10 cellular contexts compared by ENCODE assay signal in the genomic region with DNA sequence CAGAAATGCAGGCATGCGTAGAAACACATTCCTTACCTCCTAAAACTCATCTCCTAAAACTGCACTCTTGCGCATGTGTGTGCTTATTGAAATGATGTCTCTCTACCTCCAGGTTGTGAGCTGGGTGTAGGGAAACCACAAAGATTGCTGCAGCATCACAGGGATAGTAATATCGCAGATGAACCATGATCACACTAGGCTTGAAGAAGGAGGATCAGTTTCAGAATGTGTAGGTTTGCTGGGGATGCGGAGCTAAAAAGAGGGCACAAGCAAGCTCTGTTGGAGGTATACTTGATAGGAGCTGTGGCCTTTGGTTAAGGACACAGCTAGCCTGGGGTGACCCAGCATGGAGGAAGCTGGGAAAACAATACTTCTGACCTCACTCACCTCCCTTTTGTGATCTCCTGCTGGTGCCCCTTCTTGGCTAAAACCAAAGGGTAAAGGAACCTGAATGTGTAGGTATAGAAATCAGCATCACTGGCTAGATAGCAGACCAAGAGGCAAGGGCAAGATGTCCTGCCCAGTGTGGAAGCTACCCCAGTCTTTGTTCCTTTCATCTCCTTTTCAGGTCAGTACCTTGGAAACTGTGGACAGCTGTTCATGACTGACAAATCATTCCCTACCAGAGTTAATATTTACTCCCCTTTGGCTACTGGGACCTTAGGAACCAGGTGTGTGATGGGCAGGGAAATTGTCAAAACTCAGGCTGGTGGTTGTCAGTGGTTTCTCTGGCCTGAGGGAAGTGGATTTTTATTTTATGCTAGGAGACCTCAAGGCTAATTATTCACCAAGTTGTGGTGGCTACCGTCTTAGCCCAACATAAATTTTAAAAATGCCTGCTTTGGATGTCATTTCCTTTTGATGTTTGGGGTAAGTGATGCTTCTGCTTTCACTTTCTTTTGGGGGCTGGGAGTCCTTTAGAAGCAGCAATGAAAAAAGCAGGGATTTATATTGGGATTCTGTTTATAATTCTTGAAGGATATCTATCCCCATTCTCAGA.
DNase-seq lines count a peak whose midpoint lies in the region; ATAC-seq, FAIRE-seq and TF ChIP-seq lines count a peak whose summit lies in the region.
"Had no signal": no experiment of that assay in that cellular context is flagged by ENCODE, and none has a peak within 500 bp of the region (broad histone marks: within the 10 kb centered on the region; RNA-seq: fewer than 3 reads in every experiment).

No MANE protein-coding gene starts in this region.

- H3K36me3 Mint-ChIP-seq in progenitor cell of endocrine pancreas (ENCODE audit: insufficient read depth) (peaks cover 9% of the 10 kb centered on the region), nephron progenitor cell (ENCODE audit: low read depth) (peaks cover 43% of the 10 kb centered on the region)

- H3K4me3 Mint-ChIP-seq in progenitor cell of endocrine pancreas (ENCODE audit: low read depth) (peak overlapping the region; percentile 22), nephron progenitor cell (no peak overlapping the region)

- H3K4me1 ChIP-seq in OCI-LY3 (ENCODE audit: low read length), result peaks cover 76% of the 10 kb centered on the region
- peaks cover 6% of the 10 kb centered on the region for H3K4me1 ChIP-seq in upper lobe of right lung

- ATAC-seq in HG02852 (IDR thresholded peaks at IDR 0.05; ENCODE audit: unreplicated experiment), result peak; percentile 56
- no peak for ATAC-seq in upper lobe of right lung
- ATAC-seq: SK-N-SH treated with all-trans-retinoic acid at 6 μM for 48 hours had no signal

- H3K27me3 Mint-ChIP-seq in progenitor cell of endocrine pancreas (no peaks in the 10 kb centered on the region), nephron progenitor cell (ENCODE audit: low read depth, poor library complexity) (peaks cover 3% of the 10 kb centered on the region)

- intact Hi-C loops in upper lobe of right lung (cut with DNase I), result no loop called here

- H2AFZ ChIP-seq in OCI-LY3 (ENCODE audit: low read depth, low read length), result no peak overlapping the region

- no peaks in the 10 kb centered on the region for H4K20me1 ChIP-seq in OCI-LY3 (ENCODE audit: insufficient read depth, low read length)

- H3K79me2 ChIP-seq in OCI-LY3 (ENCODE audit: low read length), result no peaks in the 10 kb centered on the region

- H3K27ac Mint-ChIP-seq in progenitor cell of endocrine pancreas, result peak overlapping the region; percentile 37
- no peak overlapping the region for H3K27ac Mint-ChIP-seq in nephron progenitor cell

- peak overlapping the region; percentile 48 for H3K9ac ChIP-seq in OCI-LY3 (ENCODE audit: low read length)

- H3K27me3 ChIP-seq in OCI-LY3 (ENCODE audit: low read depth, low read length) (no peaks in the 10 kb centered on the region), upper lobe of right lung (no peaks in the 10 kb centered on the region)

- peaks cover 56% of the 10 kb centered on the region for H3K4me1 Mint-ChIP-seq in progenitor cell of endocrine pancreas (ENCODE audit: low read depth)
- peaks cover 22% of the 10 kb centered on the region for H3K4me1 Mint-ChIP-seq in nephron progenitor cell

- H3K9me3 ChIP-seq in OCI-LY3 (ENCODE audit: insufficient read depth, low read length) (no peaks in the 10 kb centered on the region), upper lobe of right lung (no peaks in the 10 kb centered on the region)

- H3K4me2 ChIP-seq in OCI-LY3 (ENCODE audit: low read length), result peak overlapping the region; percentile 88

- H3K36me3 ChIP-seq in OCI-LY3 (replicated peaks; ENCODE audit: low read depth, low read length) (peaks cover 14% of the 10 kb centered on the region), upper lobe of right lung (no peaks in the 10 kb centered on the region)

- no peak for DNase-seq in GM19239 (ENCODE audit: insufficient read length, low spot score)
- no peak for DNase-seq in progenitor cell of endocrine pancreas (ENCODE audit: low spot score, unreplicated experiment)
- no peak for DNase-seq in nephron progenitor cell
- no peak for DNase-seq in iPS-NIHi11 (ENCODE audit: low spot score)
- no peak for DNase-seq in upper lobe of right lung
- DNase-seq: caudate nucleus had no signal

- peaks cover 4% of the 10 kb centered on the region for H3K9me3 Mint-ChIP-seq in progenitor cell of endocrine pancreas (ENCODE audit: low read depth)
- H3K9me3 Mint-ChIP-seq in nephron progenitor cell, result peaks cover 10% of the 10 kb centered on the region

- peak overlapping the region; percentile 65 for H3K4me3 ChIP-seq in OCI-LY3 (ENCODE audit: low read length)
- no peak overlapping the region for H3K4me3 ChIP-seq in upper lobe of right lung

- FAIRE-seq in GM19239 (lab: Jason Lieb, UNC), result peak; percentile 95
- FAIRE-seq: keratinocyte had no signal

- H3K27ac ChIP-seq in OCI-LY3 (ENCODE audit: low read length), result peak overlapping the region; percentile 63
- H3K27ac ChIP-seq in upper lobe of right lung, result no peak overlapping the region

- TF ChIP-seq CTCF in OCI-LY3 (IDR thresholded peaks at IDR 0.05; ENCODE audit: low read depth, low read length), result 0 out of 2 replicates have a peak, but pooled peaks have one; percentile 2
- TF ChIP-seq CTCF in progenitor cell of endocrine pancreas (IDR thresholded peaks at IDR 0.05; ENCODE audit: unreplicated experiment), result no peak
- no peak for TF ChIP-seq CTCF in nephron progenitor cell (IDR thresholded peaks at IDR 0.05)
- no peak for TF ChIP-seq CTCF in upper lobe of right lung (IDR thresholded peaks at IDR 0.05)
